ENCODE assay signal across 2 cellular contexts in the genomic region with DNA sequence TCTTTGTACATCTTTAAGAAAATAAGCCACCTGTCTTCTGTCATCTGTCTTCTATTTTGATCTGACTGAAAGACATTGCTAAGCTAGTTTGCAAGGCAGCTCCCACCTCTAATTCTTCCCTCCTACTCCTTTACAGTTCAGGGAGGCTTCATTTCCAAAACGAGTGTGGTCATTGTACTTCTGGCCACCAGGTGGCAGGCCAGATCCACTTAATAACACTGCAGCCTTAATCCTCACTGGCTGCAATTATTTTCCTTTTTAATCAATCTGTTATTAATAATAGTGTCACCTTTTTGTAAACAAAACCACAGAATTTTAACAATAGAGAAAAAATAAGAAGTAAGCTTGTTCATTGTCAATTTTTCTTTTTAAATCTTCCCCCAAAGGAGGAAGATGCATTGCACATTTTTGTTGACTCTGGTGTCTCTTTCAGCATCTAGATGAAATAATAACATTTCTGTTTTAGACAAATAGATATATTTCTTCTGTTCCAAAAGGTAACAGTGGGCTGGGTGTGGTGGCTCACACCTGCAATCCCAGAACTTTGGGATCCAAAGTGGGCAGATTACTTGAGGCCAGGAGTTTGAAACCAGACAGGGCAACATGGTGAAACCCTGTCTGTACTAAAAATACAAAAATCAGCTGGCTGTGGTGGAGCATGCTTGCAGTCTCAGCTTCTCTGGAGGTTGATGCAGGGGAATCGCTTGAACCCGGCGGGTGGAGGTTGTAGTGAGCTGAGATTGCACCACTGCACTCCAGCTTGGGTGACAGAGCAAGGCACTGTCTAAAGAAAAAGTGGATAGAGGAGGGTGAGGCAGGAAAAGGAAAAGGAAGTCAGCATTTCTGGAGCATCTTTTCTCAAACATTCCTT.
TF ChIP-seq lines count a peak whose summit lies in the region.

No MANE protein-coding gene starts in this region.

TF ChIP-seq in Ishikawa, 13 proteins besides CTCF, POLR2A, EP300 and RAD21:
- TF ChIP-seq TAF1 (IDR thresholded peaks at IDR 0.05; ENCODE audit: low read depth) (no peak), CEBPB (IDR thresholded peaks at IDR 0.05) (no peak), EGR1 (IDR thresholded peaks at IDR 0.05) (no peak)

TF ChIP-seq in HepG2, 621 proteins besides CTCF, POLR2A, EP300 and RAD21:
- TF ChIP-seq SMC3 (IDR thresholded peaks at IDR 0.05; ENCODE audit: low read length) (peak; percentile 86), MIXL1 (CRISPR knock-in tag; IDR thresholded peaks at IDR 0.05) (0 out of 2 replicates have a peak, but pooled peaks have one; percentile 38), STAG1 (CRISPR knock-in tag; IDR thresholded peaks at IDR 0.05) (peak; percentile 88)
- TF ChIP-seq, protein P1, sequence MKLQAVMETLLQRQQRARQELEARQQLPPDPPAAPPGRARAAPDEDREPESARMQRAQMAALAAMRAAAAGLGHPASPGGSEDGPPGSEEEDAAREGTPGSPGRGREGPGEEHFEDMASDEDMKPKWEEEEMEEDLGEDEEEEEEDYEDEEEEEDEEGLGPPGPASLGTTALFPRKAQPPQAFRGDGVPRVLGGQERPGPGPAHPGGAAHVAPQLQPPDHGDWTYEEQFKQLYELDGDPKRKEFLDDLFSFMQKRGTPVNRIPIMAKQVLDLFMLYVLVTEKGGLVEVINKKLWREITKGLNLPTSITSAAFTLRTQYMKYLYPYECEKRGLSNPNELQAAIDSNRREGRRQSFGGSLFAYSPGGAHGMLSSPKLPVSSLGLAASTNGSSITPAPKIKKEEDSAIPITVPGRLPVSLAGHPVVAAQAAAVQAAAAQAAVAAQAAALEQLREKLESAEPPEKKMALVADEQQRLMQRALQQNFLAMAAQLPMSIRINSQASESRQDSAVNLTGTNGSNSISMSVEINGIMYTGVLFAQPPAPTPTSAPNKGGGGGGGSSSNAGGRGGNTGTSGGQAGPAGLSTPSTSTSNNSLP (IDR thresholded peaks at IDR 0.05; ENCODE audit: low read depth, low read length): 0 out of 2 replicates have a peak, but pooled peaks have one; percentile 15
- TF ChIP-seq, protein P2, sequence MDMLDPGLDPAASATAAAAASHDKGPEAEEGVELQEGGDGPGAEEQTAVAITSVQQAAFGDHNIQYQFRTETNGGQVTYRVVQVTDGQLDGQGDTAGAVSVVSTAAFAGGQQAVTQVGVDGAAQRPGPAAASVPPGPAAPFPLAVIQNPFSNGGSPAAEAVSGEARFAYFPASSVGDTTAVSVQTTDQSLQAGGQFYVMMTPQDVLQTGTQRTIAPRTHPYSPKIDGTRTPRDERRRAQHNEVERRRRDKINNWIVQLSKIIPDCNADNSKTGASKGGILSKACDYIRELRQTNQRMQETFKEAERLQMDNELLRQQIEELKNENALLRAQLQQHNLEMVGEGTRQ (IDR thresholded peaks at IDR 0.05; ENCODE audit: low read depth, low read length): no peak
- TF ChIP-seq, protein P2 (CRISPR knock-in tag; IDR thresholded peaks at IDR 0.05; ENCODE audit: borderline replicate concordance): no peak
- TF ChIP-seq, protein P3, sequence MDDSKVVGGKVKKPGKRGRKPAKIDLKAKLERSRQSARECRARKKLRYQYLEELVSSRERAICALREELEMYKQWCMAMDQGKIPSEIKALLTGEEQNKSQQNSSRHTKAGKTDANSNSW (CRISPR knock-in tag; IDR thresholded peaks at IDR 0.05; ENCODE audit: borderline replicate concordance): no peak
